ENCODE assay signal across 1 cellular context in genomic region chr20:57379263-57379647, GRCh38.
TF ChIP-seq lines count a peak whose summit lies in the region.

No MANE protein-coding gene starts in this region.

TF ChIP-seq in GM12878, 131 proteins besides CTCF, POLR2A, EP300 and RAD21:
- TF ChIP-seq MTA3 (IDR thresholded peaks at IDR 0.05; ENCODE audit: borderline replicate concordance, low read length) (0 out of 2 replicates have a peak, but pooled peaks have one; percentile 25), SREBF2 (IDR thresholded peaks at IDR 0.05; ENCODE audit: low read length) (no peak)
